ENCODE assay signal across 8 cellular contexts in genomic region chrX:73943900-73944581, GRCh38.
DNase-seq lines count a peak whose midpoint lies in the region; ATAC-seq, FAIRE-seq and TF ChIP-seq lines count a peak whose summit lies in the region.

No MANE protein-coding gene starts in this region.

- peak in 1 of 4 experiments; percentile 10 for TF ChIP-seq CTCF in gastroesophageal sphincter (IDR thresholded peaks at IDR 0.05)

- no peak for TF ChIP-seq EP300 in gastroesophageal sphincter (IDR thresholded peaks at IDR 0.05)

- no peak overlapping the region for H3K14ac ChIP-seq in neuronal stem cell (ENCODE audit: low read length)

- DNase-seq in HAP-1 (ENCODE audit: low spot score in 2 of 2) (peak; percentile 87 to 94), MG63 (peak; percentile 85), SIG-M5 (lab: John Stamatoyannopoulos, UW) (peak; percentile 37), neuronal stem cell (ENCODE audit: low spot score) (peak; percentile 59), substantia nigra (lab: John Stamatoyannopoulos, UW) (peak; percentile 2 to 93 (median 77))
- DNase-seq in activated naive CD4-positive, alpha-beta T cell (lab: John Stamatoyannopoulos, UW), result peak; percentile 54 to 89 (median 75)

- peak overlapping the region; percentile 43 for H3K23ac ChIP-seq in neuronal stem cell (ENCODE audit: low read depth, low read length, poor library complexity)

- FAIRE-seq in G401.6 (lab: Jason Lieb, UNC), result peak; percentile 65

- H3K4me3 ChIP-seq in HAP-1 (peak overlapping the region; percentile 88), MG63 (peak overlapping the region; percentile 83), gastroesophageal sphincter (peak overlapping the region; percentile 68 to 92), neuronal stem cell (ENCODE audit: low read length in 2 of 2) (peak overlapping the region; percentile 70 to 98)

- H3K27me3 ChIP-seq in HAP-1 (ENCODE audit: low read depth), result no peaks in the 10 kb centered on the region
- no peaks in the 10 kb centered on the region for H3K27me3 ChIP-seq in MG63
- H3K27me3 ChIP-seq in gastroesophageal sphincter, result no peaks in the 10 kb centered on the region
- no peaks in the 10 kb centered on the region for H3K27me3 ChIP-seq in neuronal stem cell (ENCODE audit: control insufficient read depth in 3 of 3, insufficient read depth in 3 of 3, low read depth in 1 of 3, low read length in 3 of 3)

- H2AFZ ChIP-seq in neuronal stem cell (ENCODE audit: low read length), result peak overlapping the region; percentile 89

- TF ChIP-seq POLR2A in gastroesophageal sphincter (IDR thresholded peaks at IDR 0.05), result peak in 1 of 2 donors; percentile 19

- no peak overlapping the region for H2BK12ac ChIP-seq in neuronal stem cell (ENCODE audit: low read length)

- no peak overlapping the region for H2BK5ac ChIP-seq in neuronal stem cell (ENCODE audit: low read length)

- peak; percentile 100 for ATAC-seq in gastroesophageal sphincter

- H3K4me1 ChIP-seq in HAP-1 (peaks cover 10% of the 10 kb centered on the region), gastroesophageal sphincter (peaks cover 0 to 23% (median 5%) of the 10 kb centered on the region in 3 donors), neuronal stem cell (ENCODE audit: control insufficient read depth in 2 of 2, insufficient read depth in 1 of 2, low read depth in 1 of 2, low read length in 2 of 2) (no peaks in the 10 kb centered on the region)

- in situ Hi-C loops in HAP-1 (cut with MboI; ENCODE audit: low sequenced_read_pairs), result no loop called here

- H3K27ac ChIP-seq in gastroesophageal sphincter (peak overlapping the region; percentile 74 to 91 (median 82)), neuronal stem cell (replicated peaks; ENCODE audit: low read length) (no peak overlapping the region), substantia nigra (ENCODE audit: low read depth, low read length, poor library complexity, severe bottlenecking) (peak overlapping the region; percentile 49)

- no peak overlapping the region for H2BK15ac ChIP-seq in neuronal stem cell (ENCODE audit: low read length)

- H3K79me1 ChIP-seq in neuronal stem cell (ENCODE audit: low read depth, low read length), result peaks cover 3% of the 10 kb centered on the region

- H3K9me3 ChIP-seq in HAP-1 (no peaks in the 10 kb centered on the region), MG63 (no peaks in the 10 kb centered on the region), gastroesophageal sphincter (no peaks in the 10 kb centered on the region), neuronal stem cell (replicated peaks in 1 of 2; ENCODE audit: control insufficient read depth in 2 of 2, insufficient read depth in 1 of 2, low read depth in 1 of 2, low read length in 2 of 2) (peaks cover 0 to 10% of the 10 kb centered on the region in 2 donors)

- no peak overlapping the region for H3K4ac ChIP-seq in neuronal stem cell (ENCODE audit: low read length)

- H2AK5ac ChIP-seq in neuronal stem cell (ENCODE audit: low read depth, low read length), result no peak overlapping the region

- WGBS in gastroesophageal sphincter (ENCODE audit: low coverage in 1 of 2), 2 donors, result 0 to 1% methylated on average over 12 to 15 of the region's 35 CpGs
- WGBS in neuronal stem cell (ENCODE audit: extremely low coverage in 2 of 2, insufficient read length in 2 of 2, insufficient replicate concordance in 1 of 2), 2 donors, result no CpG with 5 or more reads among the region's 35 CpGs

- no peak overlapping the region for H4K8ac ChIP-seq in neuronal stem cell (ENCODE audit: low read depth, low read length)

- no peak overlapping the region for H3K9ac ChIP-seq in neuronal stem cell (ENCODE audit: low read depth, low read length, poor library complexity)

- H2BK120ac ChIP-seq in neuronal stem cell (ENCODE audit: low read depth, low read length), result no peak overlapping the region

- H4K91ac ChIP-seq in neuronal stem cell (ENCODE audit: low read depth, low read length, poor library complexity), result no peak overlapping the region

- H3K4me2 ChIP-seq in neuronal stem cell (ENCODE audit: insufficient read depth, low read length, poor library complexity, severe bottlenecking), result no peak overlapping the region

- peak overlapping the region; percentile 83 for H3K18ac ChIP-seq in neuronal stem cell (ENCODE audit: low read length)

- H3K36me3 ChIP-seq in HAP-1 (replicated peaks) (peaks cover 27% of the 10 kb centered on the region), MG63 (peaks cover 9% of the 10 kb centered on the region), gastroesophageal sphincter (peaks cover 0 to 2% of the 10 kb centered on the region in 2 donors), neuronal stem cell (replicated peaks in 1 of 2; ENCODE audit: control insufficient read depth in 2 of 2, insufficient read depth in 2 of 2, low read length in 2 of 2) (peaks cover 2 to 35% of the 10 kb centered on the region in 2 donors)

Comparison
In these comparisons a context has a peak if more than half of its experiments do, and no peak if none do; other contexts are left out.
1. DNase-seq: peak in every context shown above with its lines; median percentile 90 in HAP-1; 85 in MG63; 77 in substantia nigra; 75 in activated naive CD4-positive, alpha-beta T cell; 59 in neuronal stem cell; 37 in SIG-M5.